20 cellular contexts compared by ENCODE assay signal in the genomic region with DNA sequence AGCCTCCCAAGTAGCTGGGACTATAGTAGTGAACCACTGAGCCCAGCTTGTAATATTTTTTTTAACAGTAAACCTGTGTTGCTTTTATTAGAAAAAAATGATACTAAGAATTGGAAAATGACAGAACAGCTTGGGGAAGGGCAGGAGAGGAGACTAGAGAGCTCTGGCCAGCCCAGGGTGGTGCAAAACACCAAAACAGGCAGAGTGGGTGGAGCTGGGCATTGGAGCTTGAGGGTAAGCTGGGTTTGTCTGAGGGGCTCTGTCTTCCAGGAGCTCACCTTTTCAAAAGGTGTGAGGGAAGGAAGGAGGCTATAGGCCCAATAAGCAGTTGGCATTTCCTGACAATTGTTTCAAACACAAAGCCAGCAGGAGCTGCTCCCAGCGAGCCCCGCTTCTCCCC.
DNase-seq lines count a peak whose midpoint lies in the region; ATAC-seq and TF ChIP-seq lines count a peak whose summit lies in the region.
"Had no signal": no experiment of that assay in that cellular context is flagged by ENCODE, and none has a peak within 500 bp of the region (broad histone marks: within the 10 kb centered on the region; RNA-seq: fewer than 3 reads in every experiment).

No MANE protein-coding gene starts in this region.

- peak overlapping the region; percentile 23 for H2AK9ac ChIP-seq in IMR-90 (replicated peaks; ENCODE audit: low read depth, low read length, poor library complexity)

- H3K9me3 Mint-ChIP-seq in activated CD4-positive, alpha-beta T cell treated with anti-CD3 and anti-CD28 coated beads, Interleukin-2, amount 10 ng/mL, durations not matched to agents 24 days and 14 days, result no peaks in the 10 kb centered on the region
- H3K9me3 Mint-ChIP-seq in activated T-helper 1 cell treated with anti-CD3 and anti-CD28 coated beads, Interleukin-12 subunit alpha, Interleukin-12 subunit beta, Interleukin-2, Interleukin-4 antibody, amounts not matched to agents 30 ng/mL and 10 ng/mL and 1 ng/mL, durations not matched to agents 14 hours and 24 hours and 36 hours, result no peaks in the 10 kb centered on the region
- no peaks in the 10 kb centered on the region for H3K9me3 Mint-ChIP-seq in stimulated activated effector memory CD8-positive, alpha-beta T cell treated with anti-CD3 and anti-CD28 coated beads, Interleukin-12 subunit alpha, Interleukin-12 subunit beta, amount 100 ng/mL, for 72 hours

- no peak overlapping the region for H3K14ac ChIP-seq in IMR-90 (replicated peaks; ENCODE audit: low read depth, low read length)

- peaks cover 63% of the 10 kb centered on the region for H3K4me1 Mint-ChIP-seq in activated CD4-positive, alpha-beta T cell treated with anti-CD3 and anti-CD28 coated beads, Interleukin-2, amount 10 ng/mL, durations not matched to agents 24 days and 14 days
- peaks cover 76% of the 10 kb centered on the region for H3K4me1 Mint-ChIP-seq in activated T-helper 1 cell treated with anti-CD3 and anti-CD28 coated beads, Interleukin-12 subunit alpha, Interleukin-12 subunit beta, Interleukin-2, Interleukin-4 antibody, amounts not matched to agents 30 ng/mL and 10 ng/mL and 1 ng/mL, durations not matched to agents 14 hours and 24 hours and 36 hours (ENCODE audit: low read depth)
- H3K4me1 Mint-ChIP-seq in stimulated activated effector memory CD8-positive, alpha-beta T cell treated with anti-CD3 and anti-CD28 coated beads, Interleukin-12 subunit alpha, Interleukin-12 subunit beta, amount 100 ng/mL, for 72 hours, result peaks cover 86% of the 10 kb centered on the region

- CTCF ChIA-PET in IMR-90 (lab: Yijun Ruan, JAX), result no interaction called here

- H3K9me1 ChIP-seq in IMR-90 (ENCODE audit: insufficient read depth, low read length), result peaks cover 27% of the 10 kb centered on the region

- H2AFZ ChIP-seq in IMR-90 (replicated peaks; ENCODE audit: low read length, poor library complexity), result no peak overlapping the region
- H2AFZ ChIP-seq: PC-9 had no signal

- POLR2A ChIA-PET in IMR-90 (lab: Charles Lee; ENCODE audit: unreplicated experiment), result no interaction called here

- WGBS in IMR-90 (ENCODE audit: extremely low coverage in 2 of 2, insufficient read length in 1 of 2), 2 experiments, result no CpG with 5 or more reads among the region's 2 CpGs

- H4K5ac ChIP-seq in IMR-90 (ENCODE audit: low read depth, low read length), result no peak overlapping the region

- in situ Hi-C loops in IMR-90 (cut with MboI; ENCODE audit: low sequenced_read_pairs), result no loop called here

- peak overlapping the region; percentile 4 for H3K27ac Mint-ChIP-seq in activated CD4-positive, alpha-beta T cell treated with anti-CD3 and anti-CD28 coated beads, Interleukin-2, amount 10 ng/mL, durations not matched to agents 24 days and 14 days
- H3K27ac Mint-ChIP-seq in activated T-helper 1 cell treated with anti-CD3 and anti-CD28 coated beads, Interleukin-12 subunit alpha, Interleukin-12 subunit beta, Interleukin-2, Interleukin-4 antibody, amounts not matched to agents 30 ng/mL and 10 ng/mL and 1 ng/mL, durations not matched to agents 14 hours and 24 hours and 36 hours, result peak overlapping the region; percentile 62
- H3K27ac Mint-ChIP-seq in stimulated activated effector memory CD8-positive, alpha-beta T cell treated with anti-CD3 and anti-CD28 coated beads, Interleukin-12 subunit alpha, Interleukin-12 subunit beta, amount 100 ng/mL, for 72 hours, result peak overlapping the region; percentile 71

- H3K36me3 Mint-ChIP-seq in activated CD4-positive, alpha-beta T cell treated with anti-CD3 and anti-CD28 coated beads, Interleukin-2, amount 10 ng/mL, durations not matched to agents 24 days and 14 days (ENCODE audit: low read depth), result no peaks in the 10 kb centered on the region
- H3K36me3 Mint-ChIP-seq in activated T-helper 1 cell treated with anti-CD3 and anti-CD28 coated beads, Interleukin-12 subunit alpha, Interleukin-12 subunit beta, Interleukin-2, Interleukin-4 antibody, amounts not matched to agents 30 ng/mL and 10 ng/mL and 1 ng/mL, durations not matched to agents 14 hours and 24 hours and 36 hours (ENCODE audit: low read depth), result peaks cover 5% of the 10 kb centered on the region
- H3K36me3 Mint-ChIP-seq in stimulated activated effector memory CD8-positive, alpha-beta T cell treated with anti-CD3 and anti-CD28 coated beads, Interleukin-12 subunit alpha, Interleukin-12 subunit beta, amount 100 ng/mL, for 72 hours, result peaks cover 23% of the 10 kb centered on the region

- no peak overlapping the region for H3K56ac ChIP-seq in IMR-90 (ENCODE audit: extremely low read depth, insufficient read depth, low read length)

- H3K9me3 ChIP-seq in IMR-90 (ENCODE audit: control insufficient read depth, insufficient read depth, low read length), result no peaks in the 10 kb centered on the region
- H3K9me3 ChIP-seq: MG63, SJSA1 had no signal

- H3K36me3 ChIP-seq in IMR-90 (ENCODE audit: control insufficient read depth, insufficient read depth, low read length), result no peaks in the 10 kb centered on the region
- H3K36me3 ChIP-seq: MG63, SJSA1 had no signal

- no peak overlapping the region for H3K4me3 Mint-ChIP-seq in activated CD4-positive, alpha-beta T cell treated with anti-CD3 and anti-CD28 coated beads, Interleukin-2, amount 10 ng/mL, durations not matched to agents 24 days and 14 days
- no peak overlapping the region for H3K4me3 Mint-ChIP-seq in activated T-helper 1 cell treated with anti-CD3 and anti-CD28 coated beads, Interleukin-12 subunit alpha, Interleukin-12 subunit beta, Interleukin-2, Interleukin-4 antibody, amounts not matched to agents 30 ng/mL and 10 ng/mL and 1 ng/mL, durations not matched to agents 14 hours and 24 hours and 36 hours
- no peak overlapping the region for H3K4me3 Mint-ChIP-seq in stimulated activated effector memory CD8-positive, alpha-beta T cell treated with anti-CD3 and anti-CD28 coated beads, Interleukin-12 subunit alpha, Interleukin-12 subunit beta, amount 100 ng/mL, for 72 hours

- no peaks in the 10 kb centered on the region for H3K79me1 ChIP-seq in IMR-90 (ENCODE audit: low read depth in 1 of 2, low read length in 2 of 2)

- H2BK120ac ChIP-seq in IMR-90 (ENCODE audit: low read depth, low read length), result peak overlapping the region; percentile 14; the same call in 1 of the 2 replicates

- peak overlapping the region; percentile 56; the same call in 1 of the 2 replicates for H2AK5ac ChIP-seq in IMR-90 (ENCODE audit: low read depth, low read length)

- H3K23ac ChIP-seq in IMR-90 (ENCODE audit: low read depth, low read length), result no peak overlapping the region

- H3K4me1 ChIP-seq in IMR-90 (ENCODE audit: control insufficient read depth, insufficient read depth, low read length), result peaks cover 13% of the 10 kb centered on the region

- H2BK20ac ChIP-seq in IMR-90 (ENCODE audit: low read depth, low read length), result 0 out of 2 replicates have a peak overlapping the region, but pooled peaks have one; percentile 62

- intact Hi-C loops in activated CD4-positive, alpha-beta T cell treated with anti-CD3 and anti-CD28 coated beads, Interleukin-2, amount 10 ng/mL, durations not matched to agents 24 days and 14 days (cut with micrococcal nuclease), result no loop called here
- intact Hi-C loops in IMR-90 (cut with micrococcal nuclease), result no loop called here
- intact Hi-C loops in activated T-helper 1 cell treated with anti-CD3 and anti-CD28 coated beads, Interleukin-12 subunit alpha, Interleukin-12 subunit beta, Interleukin-2, Interleukin-4 antibody, amounts not matched to agents 30 ng/mL and 10 ng/mL and 1 ng/mL, durations not matched to agents 14 hours and 24 hours and 36 hours (cut with micrococcal nuclease), result loop anchor here (10.0 kb wide), 1 partner anchor 352 kb away; no protein-coding TSS in a partner anchor

- H4K8ac ChIP-seq in IMR-90 (ENCODE audit: low read depth in 2 of 2, low read length in 2 of 2), result no peak overlapping the region

- no peaks in the 10 kb centered on the region for H3K27me3 ChIP-seq in IMR-90 (ENCODE audit: control insufficient read depth, insufficient read depth, low read length)
- H3K27me3 ChIP-seq: MG63, SJSA1 had no signal

- H4K91ac ChIP-seq in IMR-90 (ENCODE audit: insufficient read depth, low read depth, low read length), result peak overlapping the region; percentile 32; the same call in 1 of the 2 replicates

- H3K9ac ChIP-seq in IMR-90 (ENCODE audit: low read depth, low read length), result no peak overlapping the region

- H3K4me3 ChIP-seq in IMR-90 (ENCODE audit: insufficient read depth, low read depth, low read length), result no peak overlapping the region
- H3K4me3 ChIP-seq: MG63, PC-9, SJSA1 had no signal

- H4K20me1 ChIP-seq in IMR-90 (ENCODE audit: insufficient read depth, low read length), result no peaks in the 10 kb centered on the region

- no peak overlapping the region for H3K18ac ChIP-seq in IMR-90 (ENCODE audit: low read depth, low read length)

- no peak for TF ChIP-seq POLR2A in IMR-90 (IDR thresholded peaks at IDR 0.05; ENCODE audit: low read depth, low read length)

- TF ChIP-seq RAD21 in IMR-90 (IDR thresholded peaks at IDR 0.05; ENCODE audit: low read length), result no peak

- dilution Hi-C loops in IMR-90 (cut with HindIII; ENCODE audit: low sequenced_read_pairs, unreplicated experiment), result no loop called here

- no peak overlapping the region for H3K27ac ChIP-seq in IMR-90 (ENCODE audit: insufficient read depth, low read length)
- H3K27ac ChIP-seq: C4-2B, PC-9, SJSA1 had no signal

- 0 out of 3 replicates have a peak overlapping the region, but pooled peaks have one; percentile 71 for H2BK15ac ChIP-seq in IMR-90 (ENCODE audit: low read depth, low read length)

- ATAC-seq in IMR-90 (ENCODE audit: low read depth) (no peak), HG02610 (IDR thresholded peaks at IDR 0.05; ENCODE audit: unreplicated experiment) (no peak), GM18873 (IDR thresholded peaks at IDR 0.05; ENCODE audit: low FRiP score, unreplicated experiment) (no peak), HG03521 (IDR thresholded peaks at IDR 0.05; ENCODE audit: unreplicated experiment) (no peak)
- no peak for ATAC-seq in stimulated activated effector memory CD8-positive, alpha-beta T cell treated with anti-CD3 and anti-CD28 coated beads, Interleukin-12 subunit alpha, Interleukin-12 subunit beta, amount 100 ng/mL, for 72 hours

- DNase-seq in activated CD4-positive, alpha-beta T cell treated with anti-CD3 and anti-CD28 coated beads, Interleukin-2, amount 10 ng/mL, durations not matched to agents 24 days and 14 days, result no peak
- DNase-seq in activated CD4-positive, alpha-beta T cell treated with anti-CD3 and anti-CD28 coated beads for 4 hours, result no peak
- no peak for DNase-seq in IMR-90
- DNase-seq in activated T-helper 1 cell treated with anti-CD3 and anti-CD28 coated beads, Interleukin-12 subunit alpha, Interleukin-12 subunit beta, Interleukin-2, Interleukin-4 antibody, amounts not matched to agents 30 ng/mL and 10 ng/mL and 1 ng/mL, durations not matched to agents 14 hours and 24 hours and 36 hours (ENCODE audit: low spot score), result no peak
- DNase-seq in stimulated activated effector memory CD8-positive, alpha-beta T cell treated with anti-CD3 and anti-CD28 coated beads, Interleukin-12 subunit alpha, Interleukin-12 subunit beta, amount 100 ng/mL, for 72 hours (ENCODE audit: low spot score in 2 of 2), result no peak
- DNase-seq: 8988T, COR-L47, DMS153, Karpas-422, MG63, NCI-H1105, NCI-H187, NCI-H226, NCI-H524 treated with DMSO at 0.1 percent for 48 hours, PC-9 had no signal

- H3K4me2 ChIP-seq in IMR-90 (ENCODE audit: low read depth, low read length), result no peak overlapping the region
- H3K4me2 ChIP-seq: PC-9 had no signal

- TF ChIP-seq CTCF in IMR-90 (conservative IDR thresholded peaks at IDR 0.05; ENCODE audit: low read depth, low read length), result no peak

- no peak overlapping the region for H2BK5ac ChIP-seq in IMR-90 (ENCODE audit: low read depth, low read length, poor library complexity, severe bottlenecking)

- H3K27me3 Mint-ChIP-seq in activated CD4-positive, alpha-beta T cell treated with anti-CD3 and anti-CD28 coated beads, Interleukin-2, amount 10 ng/mL, durations not matched to agents 24 days and 14 days, result no peaks in the 10 kb centered on the region
- H3K27me3 Mint-ChIP-seq in activated T-helper 1 cell treated with anti-CD3 and anti-CD28 coated beads, Interleukin-12 subunit alpha, Interleukin-12 subunit beta, Interleukin-2, Interleukin-4 antibody, amounts not matched to agents 30 ng/mL and 10 ng/mL and 1 ng/mL, durations not matched to agents 14 hours and 24 hours and 36 hours (ENCODE audit: insufficient read depth), result peaks cover under 1% of the 10 kb centered on the region

- H3K4ac ChIP-seq in IMR-90 (ENCODE audit: low read depth, low read length), result peak overlapping the region; percentile 20

- no TSS peak for BruUV-seq in IMR-90 (replicated peaks; lab: Mats Ljungman, UMichigan)

Comparison
In these comparisons a context has a peak if more than half of its experiments do, and no peak if none do; other contexts are left out.
1. H3K27ac Mint-ChIP-seq: peak in every context shown above with its lines; median percentile 71 in stimulated activated effector memory CD8-positive, alpha-beta T cell treated with anti-CD3 and anti-CD28 coated beads, Interleukin-12 subunit alpha, Interleukin-12 subunit beta, amount 100 ng/mL, for 72 hours; 62 in activated T-helper 1 cell treated with anti-CD3 and anti-CD28 coated beads, Interleukin-12 subunit alpha, Interleukin-12 subunit beta, Interleukin-2, Interleukin-4 antibody, amounts not matched to agents 30 ng/mL and 10 ng/mL and 1 ng/mL, durations not matched to agents 14 hours and 24 hours and 36 hours; 4 in activated CD4-positive, alpha-beta T cell treated with anti-CD3 and anti-CD28 coated beads, Interleukin-2, amount 10 ng/mL, durations not matched to agents 24 days and 14 days.